ENCODE assay signal across 1 cellular context in the genomic region with DNA sequence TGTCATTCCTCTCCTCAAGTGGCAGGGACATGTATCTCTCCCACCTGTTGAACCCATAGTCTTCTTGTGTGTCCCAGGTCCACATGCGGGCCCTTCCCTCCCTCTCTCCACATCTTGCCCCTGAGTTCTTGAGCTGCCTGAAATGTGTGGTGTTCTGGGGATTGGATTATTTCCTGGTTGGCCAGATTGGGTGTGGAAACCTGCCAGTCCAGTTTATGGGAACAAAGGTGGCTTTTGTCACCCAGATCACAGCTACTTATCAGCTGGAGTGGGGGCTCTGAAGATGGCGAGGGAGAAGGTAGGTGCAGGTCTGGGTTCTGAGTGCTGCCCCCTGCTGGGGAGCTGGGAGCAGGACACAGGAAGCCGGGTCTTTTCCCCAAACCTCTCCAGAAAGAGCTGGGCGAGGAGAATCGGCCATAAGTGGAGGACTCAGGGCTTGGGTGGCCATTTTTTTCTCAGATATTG.
TF ChIP-seq lines count a peak whose summit lies in the region.

No MANE protein-coding gene starts in this region.

TF ChIP-seq in GM23338, 12 proteins besides CTCF, POLR2A, EP300 and RAD21:
- TF ChIP-seq, protein P1, sequence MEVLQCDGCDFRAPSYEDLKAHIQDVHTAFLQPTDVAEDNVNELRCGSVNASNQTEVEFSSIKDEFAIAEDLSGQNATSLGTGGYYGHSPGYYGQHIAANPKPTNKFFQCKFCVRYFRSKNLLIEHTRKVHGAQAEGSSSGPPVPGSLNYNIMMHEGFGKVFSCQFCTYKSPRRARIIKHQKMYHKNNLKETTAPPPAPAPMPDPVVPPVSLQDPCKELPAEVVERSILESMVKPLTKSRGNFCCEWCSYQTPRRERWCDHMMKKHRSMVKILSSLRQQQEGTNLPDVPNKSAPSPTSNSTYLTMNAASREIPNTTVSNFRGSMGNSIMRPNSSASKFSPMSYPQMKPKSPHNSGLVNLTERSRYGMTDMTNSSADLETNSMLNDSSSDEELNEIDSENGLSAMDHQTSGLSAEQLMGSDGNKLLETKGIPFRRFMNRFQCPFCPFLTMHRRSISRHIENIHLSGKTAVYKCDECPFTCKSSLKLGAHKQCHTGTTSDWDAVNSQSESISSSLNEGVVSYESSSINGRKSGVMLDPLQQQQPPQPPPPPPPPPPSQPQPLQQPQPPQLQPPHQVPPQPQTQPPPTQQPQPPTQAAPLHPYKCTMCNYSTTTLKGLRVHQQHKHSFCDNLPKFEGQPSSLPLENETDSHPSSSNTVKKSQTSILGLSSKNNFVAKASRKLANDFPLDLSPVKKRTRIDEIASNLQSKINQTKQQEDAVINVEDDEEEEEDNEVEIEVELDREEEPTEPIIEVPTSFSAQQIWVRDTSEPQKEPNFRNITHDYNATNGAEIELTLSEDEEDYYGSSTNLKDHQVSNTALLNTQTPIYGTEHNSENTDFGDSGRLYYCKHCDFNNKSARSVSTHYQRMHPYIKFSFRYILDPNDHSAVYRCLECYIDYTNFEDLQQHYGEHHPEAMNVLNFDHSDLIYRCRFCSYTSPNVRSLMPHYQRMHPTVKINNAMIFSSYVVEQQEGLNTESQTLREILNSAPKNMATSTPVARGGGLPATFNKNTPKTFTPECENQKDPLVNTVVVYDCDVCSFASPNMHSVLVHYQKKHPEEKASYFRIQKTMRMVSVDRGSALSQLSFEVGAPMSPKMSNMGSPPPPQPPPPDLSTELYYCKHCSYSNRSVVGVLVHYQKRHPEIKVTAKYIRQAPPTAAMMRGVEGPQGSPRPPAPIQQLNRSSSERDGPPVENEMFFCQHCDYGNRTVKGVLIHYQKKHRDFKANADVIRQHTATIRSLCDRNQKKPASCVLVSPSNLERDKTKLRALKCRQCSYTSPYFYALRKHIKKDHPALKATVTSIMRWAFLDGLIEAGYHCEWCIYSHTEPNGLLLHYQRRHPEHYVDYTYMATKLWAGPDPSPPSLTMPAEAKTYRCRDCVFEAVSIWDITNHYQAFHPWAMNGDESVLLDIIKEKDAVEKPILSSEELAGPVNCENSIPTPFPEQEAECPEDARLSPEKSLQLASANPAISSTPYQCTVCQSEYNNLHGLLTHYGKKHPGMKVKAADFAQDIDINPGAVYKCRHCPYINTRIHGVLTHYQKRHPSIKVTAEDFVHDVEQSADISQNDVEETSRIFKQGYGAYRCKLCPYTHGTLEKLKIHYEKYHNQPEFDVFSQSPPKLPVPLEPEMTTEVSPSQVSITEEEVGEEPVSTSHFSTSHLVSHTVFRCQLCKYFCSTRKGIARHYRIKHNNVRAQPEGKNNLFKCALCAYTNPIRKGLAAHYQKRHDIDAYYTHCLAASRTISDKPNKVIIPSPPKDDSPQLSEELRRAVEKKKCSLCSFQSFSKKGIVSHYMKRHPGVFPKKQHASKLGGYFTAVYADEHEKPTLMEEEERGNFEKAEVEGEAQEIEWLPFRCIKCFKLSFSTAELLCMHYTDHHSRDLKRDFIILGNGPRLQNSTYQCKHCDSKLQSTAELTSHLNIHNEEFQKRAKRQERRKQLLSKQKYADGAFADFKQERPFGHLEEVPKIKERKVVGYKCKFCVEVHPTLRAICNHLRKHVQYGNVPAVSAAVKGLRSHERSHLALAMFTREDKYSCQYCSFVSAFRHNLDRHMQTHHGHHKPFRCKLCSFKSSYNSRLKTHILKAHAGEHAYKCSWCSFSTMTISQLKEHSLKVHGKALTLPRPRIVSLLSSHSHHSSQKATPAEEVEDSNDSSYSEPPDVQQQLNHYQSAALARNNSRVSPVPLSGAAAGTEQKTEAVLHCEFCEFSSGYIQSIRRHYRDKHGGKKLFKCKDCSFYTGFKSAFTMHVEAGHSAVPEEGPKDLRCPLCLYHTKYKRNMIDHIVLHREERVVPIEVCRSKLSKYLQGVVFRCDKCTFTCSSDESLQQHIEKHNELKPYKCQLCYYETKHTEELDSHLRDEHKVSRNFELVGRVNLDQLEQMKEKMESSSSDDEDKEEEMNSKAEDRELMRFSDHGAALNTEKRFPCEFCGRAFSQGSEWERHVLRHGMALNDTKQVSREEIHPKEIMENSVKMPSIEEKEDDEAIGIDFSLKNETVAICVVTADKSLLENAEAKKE (CRISPR knock-in tag; IDR thresholded peaks at IDR 0.05), result peak; percentile 26; the same call in 1 of the 2 replicates
- TF ChIP-seq ZNF114 (CRISPR knock-in tag; IDR thresholded peaks at IDR 0.05), result no peak
